30 cellular contexts compared by ENCODE assay signal in genomic region chr7:132045481-132045980, GRCh38.
"Had no signal": no experiment of that assay in that cellular context is flagged by ENCODE, and none has a peak within 500 bp of the region (broad histone marks: within the 10 kb centered on the region; RNA-seq: fewer than 3 reads in every experiment).

No MANE protein-coding gene starts in this region.

- H3K4me3 Mint-ChIP-seq: activated B cell treated with CpG ODN at 0.5 μM for 24 hours; activated CD4-positive, alpha-beta memory T cell treated with anti-CD3 and anti-CD28 coated beads for 36 hours; activated CD4-positive, alpha-beta T cell treated with anti-CD3 and anti-CD28 coated beads for 36 hours; activated CD4-positive, alpha-beta T cell treated with anti-CD3 and anti-CD28 coated beads, Interleukin-2, amount 10 ng/mL, durations not matched to agents 24 days and 14 days; activated naive CD8-positive, alpha-beta T cell; activated T-cell treated with anti-CD3 and anti-CD28 coated beads, Interleukin-2, amount 50 U/mL, for 4 hours; activated T-helper 17 cell treated with anti-CD3 and anti-CD28 coated beads, Interleukin-2, amount 50 U/mL, for 72 hours; central memory CD8-positive, alpha-beta T cell; dendritic cell treated with granulocyte-macrophage colony-stimulating factor and Interleukin-4, amounts not matched to agents 40 ng/mL and 50 ng/mL, for 4 days; effector memory CD8-positive, alpha-beta T cell; T-helper 17 cell; T-helper 2 cell treated with Interferon-gamma antibody and Interleukin-4, amounts not matched to agents 5 μg/mL and 100 μg/mL, for 36 hours had no signal

- H3K27ac Mint-ChIP-seq: activated B cell treated with CpG ODN at 0.5 μM for 24 hours; activated CD4-positive, alpha-beta memory T cell treated with anti-CD3 and anti-CD28 coated beads for 36 hours; activated CD4-positive, alpha-beta T cell treated with anti-CD3 and anti-CD28 coated beads for 36 hours; activated CD4-positive, alpha-beta T cell treated with anti-CD3 and anti-CD28 coated beads, Interleukin-2, amount 10 ng/mL, durations not matched to agents 24 days and 14 days; activated naive CD8-positive, alpha-beta T cell; activated T-helper 17 cell treated with anti-CD3 and anti-CD28 coated beads, Interleukin-2, amount 50 U/mL, for 72 hours; dendritic cell treated with granulocyte-macrophage colony-stimulating factor and Interleukin-4, amounts not matched to agents 40 ng/mL and 50 ng/mL, for 4 days; effector memory CD8-positive, alpha-beta T cell; T-helper 17 cell; T-helper 2 cell treated with Interferon-gamma antibody and Interleukin-4, amounts not matched to agents 5 μg/mL and 100 μg/mL, for 36 hours had no signal

- H3K9me3 Mint-ChIP-seq: activated B cell treated with CpG ODN at 0.5 μM for 24 hours; activated CD4-positive, alpha-beta T cell treated with anti-CD3 and anti-CD28 coated beads, Interleukin-2, amount 10 ng/mL, durations not matched to agents 24 days and 14 days; activated T-cell treated with anti-CD3 and anti-CD28 coated beads, Interleukin-2, amount 50 U/mL, for 4 hours; activated T-helper 17 cell treated with anti-CD3 and anti-CD28 coated beads, Interleukin-2, amount 50 U/mL, for 72 hours; central memory CD8-positive, alpha-beta T cell; dendritic cell treated with granulocyte-macrophage colony-stimulating factor and Interleukin-4, amounts not matched to agents 40 ng/mL and 50 ng/mL, for 4 days; effector memory CD8-positive, alpha-beta T cell; T-helper 2 cell treated with Interferon-gamma antibody and Interleukin-4, amounts not matched to agents 5 μg/mL and 100 μg/mL, for 36 hours had no signal

- H3K36me3 Mint-ChIP-seq: activated CD4-positive, alpha-beta memory T cell treated with anti-CD3 and anti-CD28 coated beads for 36 hours; activated naive CD8-positive, alpha-beta T cell had no signal

- H3K27me3 ChIP-seq: brain microvascular endothelial cell had no signal

- H3K36me3 ChIP-seq: brain microvascular endothelial cell, WERI-Rb-1 had no signal

- H3K4me3 ChIP-seq: coronary artery, dorsolateral prefrontal cortex had no signal

- H3K4me1 Mint-ChIP-seq: activated B cell treated with CpG ODN at 0.5 μM for 24 hours; activated CD4-positive, alpha-beta T cell treated with anti-CD3 and anti-CD28 coated beads for 36 hours; activated CD4-positive, alpha-beta T cell treated with anti-CD3 and anti-CD28 coated beads, Interleukin-2, amount 10 ng/mL, durations not matched to agents 24 days and 14 days; activated T-helper 17 cell treated with anti-CD3 and anti-CD28 coated beads, Interleukin-2, amount 50 U/mL, for 72 hours; central memory CD8-positive, alpha-beta T cell had no signal

- H3K27ac ChIP-seq: brain microvascular endothelial cell, coronary artery, dorsolateral prefrontal cortex, WERI-Rb-1 had no signal

- ATAC-seq: activated CD4-positive, alpha-beta T cell treated with anti-CD3 and anti-CD28 coated beads for 36 hours; activated T-cell treated with anti-CD3 and anti-CD28 coated beads, Interleukin-2, amount 50 U/mL, for 4 hours; activated T-helper 17 cell treated with anti-CD3 and anti-CD28 coated beads, Interleukin-2, amount 50 U/mL, for 72 hours; effector memory CD8-positive, alpha-beta T cell; T-helper 17 cell had no signal

- DNase-seq: activated B cell treated with CpG ODN at 0.5 μM for 24 hours; activated CD4-positive, alpha-beta memory T cell treated with anti-CD3 and anti-CD28 coated beads for 36 hours; activated CD4-positive, alpha-beta T cell treated with anti-CD3 and anti-CD28 coated beads for 36 hours; activated CD4-positive, alpha-beta T cell treated with anti-CD3 and anti-CD28 coated beads, Interleukin-2, amount 10 ng/mL, durations not matched to agents 24 days and 14 days; activated CD4-positive, CD25-positive, alpha-beta regulatory T cell treated with anti-CD3 and anti-CD28 coated beads, Interleukin-2, amount 50 U/mL, for 72 hours; activated CD8-positive, alpha-beta memory T cell treated with anti-CD3 and anti-CD28 coated beads for 24 hours; activated effector memory CD4-positive, alpha-beta T cell treated with Interleukin-2 at 50 U/mL for 16 hours; activated gamma-delta T cell treated with Interleukin-2 at 50 U/mL for 16 hours; activated naive CD4-positive, alpha-beta T cell treated with anti-CD3 and anti-CD28 coated beads, Interleukin-2, amount 50 U/mL, for 16 hours; activated naive CD4-positive, alpha-beta T cell treated with Interleukin-2 at 50 U/mL for 16 hours; activated T-cell treated with anti-CD3 and anti-CD28 coated beads, Interleukin-2, amount 50 U/mL, for 4 hours; amniotic stem cell; anterior cingulate cortex; brain microvascular endothelial cell; dorsolateral prefrontal cortex; effector CD4-positive, alpha-beta T cell; effector memory CD8-positive, alpha-beta T cell; erythroblast; foreskin fibroblast; head of caudate nucleus; T-helper 1 cell; T-helper 17 cell; T1000; WERI-Rb-1 had no signal
